24 cellular contexts compared by ENCODE assay signal in the genomic region with DNA sequence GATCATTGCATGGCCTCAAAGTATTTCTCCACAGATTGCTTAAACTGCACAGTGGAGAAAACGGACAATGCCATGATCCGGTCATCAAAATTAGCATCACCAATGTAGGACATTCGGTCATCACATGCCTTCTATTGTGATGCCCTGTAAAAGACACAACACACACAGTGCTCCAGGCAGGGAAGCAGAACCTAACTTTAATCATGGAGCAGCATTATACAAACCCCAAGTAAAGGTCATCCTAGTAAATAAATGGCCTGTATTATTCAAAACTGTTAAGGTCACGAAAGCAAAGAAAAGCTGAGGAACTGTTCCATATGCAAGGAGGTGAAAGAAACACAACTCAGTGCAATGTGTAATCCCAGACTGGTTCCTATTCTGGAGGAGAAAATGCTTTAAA.
"Had no signal": no experiment of that assay in that cellular context is flagged by ENCODE, and none has a peak within 500 bp of the region (broad histone marks: within the 10 kb centered on the region; RNA-seq: fewer than 3 reads in every experiment).

No MANE protein-coding gene starts in this region.

- H3K4me3 Mint-ChIP-seq: mesothelial cell of epicardium had no signal

- H3K36me3 ChIP-seq: esophagus muscularis mucosa, gastrocnemius medialis, heart right ventricle, left lung, lower lobe of right lung had no signal

- H3K9me3 Mint-ChIP-seq: mesothelial cell of epicardium had no signal

- H3K27ac ChIP-seq: coronary artery, dorsolateral prefrontal cortex, esophagus muscularis mucosa, foreskin keratinocyte, gastrocnemius medialis, heart right ventricle, left lung, lower lobe of right lung had no signal

- H3K4me3 ChIP-seq: coronary artery, dorsolateral prefrontal cortex, esophagus muscularis mucosa, gastrocnemius medialis, heart right ventricle, left lung, lower lobe of right lung, mucosa of descending colon had no signal

- DNase-seq: dermis blood vessel endothelial cell; dorsolateral prefrontal cortex; effector CD4-positive, alpha-beta T cell; effector memory CD4-positive, alpha-beta T cell; foreskin keratinocyte; gastrocnemius medialis; glutamatergic neuron; head of caudate nucleus; heart right ventricle; hippocampal formation; left cardiac atrium; left lung; left ventricle myocardium superior; lower lobe of right lung; mesenchymal stem cell; mucosa of descending colon; naive B cell had no signal

- H3K27ac Mint-ChIP-seq: mesothelial cell of epicardium had no signal

- H3K9me3 ChIP-seq: esophagus muscularis mucosa, gastrocnemius medialis, heart right ventricle, left lung, lower lobe of right lung, mucosa of descending colon had no signal

- H3K4me1 ChIP-seq: foreskin keratinocyte, lower lobe of right lung had no signal

- H3K36me3 Mint-ChIP-seq: mesothelial cell of epicardium had no signal

- FAIRE-seq: colon, endothelial cell of umbilical vein, islet of Langerhans, keratinocyte had no signal

- H3K27me3 ChIP-seq: dorsolateral prefrontal cortex, esophagus muscularis mucosa, foreskin keratinocyte, heart right ventricle had no signal
